21 cellular contexts compared by ENCODE assay signal in genomic region chr1:164477336-164477735, GRCh38.
DNase-seq lines count a peak whose midpoint lies in the region; FAIRE-seq and TF ChIP-seq lines count a peak whose summit lies in the region.
"Had no signal": no experiment of that assay in that cellular context is flagged by ENCODE, and none has a peak within 500 bp of the region (broad histone marks: within the 10 kb centered on the region; RNA-seq: fewer than 3 reads in every experiment).

No MANE protein-coding gene starts in this region.

- H4K91ac ChIP-seq in H1 (replicated peaks; ENCODE audit: insufficient read length, low read length) = no peak overlapping the region

- H3K4ac ChIP-seq in H1 (replicated peaks; ENCODE audit: insufficient read length, low read depth, low read length) = no peak overlapping the region

- no peak overlapping the region for H3K9ac ChIP-seq in HUES48 (ENCODE audit: low read depth, low read length)
- no peak overlapping the region for H3K9ac ChIP-seq in H1 (replicated peaks in 1 of 4; ENCODE audit: extremely low read depth in 1 of 4, low read depth in 3 of 4, low read length in 3 of 4)
- peak overlapping the region; percentile 34 for H3K9ac ChIP-seq in iPS-18a (ENCODE audit: low read length)
- H3K9ac ChIP-seq: GM23248 had no signal

- no peaks in the 10 kb centered on the region for H3K9me3 ChIP-seq in HUES48 (ENCODE audit: control insufficient read depth, insufficient read depth, low read length)
- no peaks in the 10 kb centered on the region for H3K9me3 ChIP-seq in H1 (ENCODE audit: insufficient read depth in 2 of 2, low read depth in 1 of 2, low read length in 1 of 2)
- H3K9me3 ChIP-seq in iPS-18a (ENCODE audit: control insufficient read depth, low read depth, low read length) = no peaks in the 10 kb centered on the region
- H3K9me3 ChIP-seq in osteoblast (ENCODE audit: low read depth, low read length) = no peaks in the 10 kb centered on the region
- H3K9me3 ChIP-seq: BE2C, HAP-1 had no signal

- DNase-seq in H1 (ENCODE audit: low read depth in 1 of 2, low spot score in 2 of 2) = no peak
- DNase-seq in GM10248 (ENCODE audit: extremely low spot score) = no peak
- DNase-seq in osteoblast (ENCODE audit: insufficient read length, low spot score, missing footprints) = no peak
- DNase-seq in NK-92 treated with Interleukin-12 subunit alpha and Interleukin-12 subunit beta, amount 100 ng/mL, for 24 hours (lab: John Stamatoyannopoulos, UW) = no peak
- no peak for DNase-seq in activated naive CD4-positive, alpha-beta T cell treated with anti-CD3 and anti-CD28 coated beads, Interleukin-2, amount 10 ng/mL, durations not matched to agents 7 days and 5 days
- DNase-seq: ACHN; BE2C; C1 segment of cervical spinal cord; CD4-positive, CD25-positive, alpha-beta regulatory T cell; CD8-positive, alpha-beta memory T cell; COR-L47; DMS 273 treated with DMSO at 0.1 percent for 48 hours; DMS53; DND-41; EL; GM23248 had no signal

- H3K27me3 Mint-ChIP-seq in activated naive CD4-positive, alpha-beta T cell treated with anti-CD3 and anti-CD28 coated beads, Interleukin-2, amount 10 ng/mL, durations not matched to agents 7 days and 5 days = no peaks in the 10 kb centered on the region

- H3K36me3 ChIP-seq in HUES48 (ENCODE audit: control insufficient read depth, insufficient read depth, low read length) (no peaks in the 10 kb centered on the region), H1 (ENCODE audit: control insufficient read depth in 2 of 4, insufficient read depth in 4 of 4, low read length in 3 of 4) (no peaks in the 10 kb centered on the region), iPS-18a (ENCODE audit: control insufficient read depth, low read depth, low read length) (no peaks in the 10 kb centered on the region), osteoblast (ENCODE audit: insufficient read depth, low read length) (no peaks in the 10 kb centered on the region)
- H3K36me3 ChIP-seq: BE2C, HAP-1 had no signal

- H3K79me2 ChIP-seq in H1 (ENCODE audit: control insufficient read depth in 1 of 2, insufficient read depth in 2 of 2, low read length in 2 of 2) (no peaks in the 10 kb centered on the region), osteoblast (ENCODE audit: insufficient read depth, low read length) (no peaks in the 10 kb centered on the region)

- no peak overlapping the region for H2AK5ac ChIP-seq in H1 (ENCODE audit: low read depth, low read length)

- POLR2A ChIA-PET in H1 (lab: Charles Lee; ENCODE audit: partially characterized antibody) (no interaction called here), GM10248 (lab: Yijun Ruan, JAX) (no interaction called here)

- peaks cover 4% of the 10 kb centered on the region; the same call in 1 of the 2 replicates for H3K23me2 ChIP-seq in H1 (ENCODE audit: low read depth, low read length)

- H3K4me3 Mint-ChIP-seq in activated naive CD4-positive, alpha-beta T cell treated with anti-CD3 and anti-CD28 coated beads, Interleukin-2, amount 10 ng/mL, durations not matched to agents 7 days and 5 days = no peak overlapping the region
- H3K4me3 Mint-ChIP-seq: CD4-positive, CD25-positive, alpha-beta regulatory T cell; CD8-positive, alpha-beta memory T cell had no signal

- H3K56ac ChIP-seq in H1 (replicated peaks; ENCODE audit: insufficient read length, low read depth, low read length) = no peak overlapping the region

- no peak overlapping the region for H3K14ac ChIP-seq in H1 (ENCODE audit: insufficient read length)

- no peak overlapping the region for H2BK5ac ChIP-seq in H1 (ENCODE audit: low read depth, low read length)

- no peak overlapping the region for H3K18ac ChIP-seq in H1 (ENCODE audit: extremely low read depth, low read length)

- H3K4me3 ChIP-seq in HUES48 (ENCODE audit: low read depth, low read length) (no peak overlapping the region), H1 (ENCODE audit: extremely low read depth in 1 of 4, insufficient read depth in 2 of 4, low read depth in 3 of 4, low read length in 4 of 4) (no peak overlapping the region), iPS-18a (ENCODE audit: low read length) (peak overlapping the region; percentile 30), osteoblast (ENCODE audit: insufficient read depth, low read length) (no peak overlapping the region)
- H3K4me3 ChIP-seq: GM23248, HAP-1 had no signal

- H4K5ac ChIP-seq in H1 (ENCODE audit: insufficient read length, low read depth, low read length) = no peak overlapping the region

- H3K4me1 ChIP-seq in HUES48 (ENCODE audit: control insufficient read depth, insufficient read depth, low read length) (peaks cover 7% of the 10 kb centered on the region), H1 (replicated peaks in 1 of 4; ENCODE audit: control insufficient read depth in 3 of 4, insufficient read depth in 4 of 4, low read length in 3 of 4) (peaks cover 0 to 2% (median under 1%) of the 10 kb centered on the region in 4 experiments; a peak in 2 of 7 replicates), iPS-18a (ENCODE audit: control insufficient read depth, low read depth, low read length) (peaks cover 6% of the 10 kb centered on the region), osteoblast (ENCODE audit: insufficient read depth, low read length) (no peaks in the 10 kb centered on the region)
- H3K4me1 ChIP-seq: HAP-1 had no signal

- H4K20me1 ChIP-seq in H1 (replicated peaks in 1 of 2; ENCODE audit: control insufficient read depth in 1 of 2, insufficient read depth in 2 of 2, low read length in 2 of 2) (no peaks in the 10 kb centered on the region), osteoblast (ENCODE audit: insufficient read depth, low read length) (no peaks in the 10 kb centered on the region)

- H3K27me3 ChIP-seq in HUES48 (ENCODE audit: control insufficient read depth, insufficient read depth, low read length) (no peaks in the 10 kb centered on the region), H1 (replicated peaks in 1 of 4; ENCODE audit: control insufficient read depth in 3 of 4, extremely low read depth in 1 of 4, insufficient read depth in 3 of 4, low read length in 3 of 4) (peaks cover 0 to 1% (median 0%) of the 10 kb centered on the region in 4 experiments; a peak in 1 of 7 replicates), iPS-18a (ENCODE audit: control insufficient read depth, insufficient read depth, low read length) (no peaks in the 10 kb centered on the region), osteoblast (ENCODE audit: insufficient read depth, low read length) (no peaks in the 10 kb centered on the region)
- H3K27me3 ChIP-seq: BE2C had no signal

- no peak for TF ChIP-seq POLR2A in H1 (IDR thresholded peaks at IDR 0.05; ENCODE audit: control extremely low read depth in 1 of 2, low read depth in 2 of 2, low read length in 2 of 2)

- H3K4me2 ChIP-seq in H1 (ENCODE audit: insufficient read depth in 1 of 2, low read depth in 2 of 2, low read length in 2 of 2) (peak overlapping the region in 1 of 2 experiments; percentile 24; a peak in 1 of 4 replicates), osteoblast (ENCODE audit: insufficient read depth, low read length) (no peak overlapping the region)

- peak overlapping the region; percentile 16 for H3K27ac ChIP-seq in HUES48 (ENCODE audit: low read depth, low read length)
- H3K27ac ChIP-seq in H1 (ENCODE audit: low read depth, low read length) = no peak overlapping the region
- H3K27ac ChIP-seq in iPS-18a (ENCODE audit: low read length) = peak overlapping the region; percentile 84
- H3K27ac ChIP-seq in osteoblast (ENCODE audit: low read depth, low read length) = no peak overlapping the region
- H3K27ac ChIP-seq: GM23248 had no signal

- no peak overlapping the region for H2BK20ac ChIP-seq in H1 (ENCODE audit: low read length)

- H3K36me3 Mint-ChIP-seq in activated naive CD4-positive, alpha-beta T cell treated with anti-CD3 and anti-CD28 coated beads, Interleukin-2, amount 10 ng/mL, durations not matched to agents 7 days and 5 days = no peaks in the 10 kb centered on the region
- H3K36me3 Mint-ChIP-seq: CD4-positive, CD25-positive, alpha-beta regulatory T cell; CD8-positive, alpha-beta memory T cell had no signal

- no peak overlapping the region for H4K8ac ChIP-seq in H1 (ENCODE audit: extremely low read depth, insufficient read depth, low read length)

- H3K79me1 ChIP-seq in H1 (ENCODE audit: low read depth, low read length) = no peaks in the 10 kb centered on the region

- H3K9me3 Mint-ChIP-seq in activated naive CD4-positive, alpha-beta T cell treated with anti-CD3 and anti-CD28 coated beads, Interleukin-2, amount 10 ng/mL, durations not matched to agents 7 days and 5 days = peaks cover 6% of the 10 kb centered on the region

- 52% methylated on average over 4 of the region's 4 CpGs; no CpG with 5 or more reads in 1 of the 2 experiments for WGBS in H1 (ENCODE audit: extremely low coverage in 1 of 2, insufficient coverage in 1 of 2, insufficient read length in 1 of 2, insufficient replicate concordance in 2 of 2, low coverage in 1 of 2, low lambda C conversion rate in 2 of 2, missing lambda C conversion rate in 1 of 2), 2 experiments

- TF ChIP-seq EP300 in H1 (IDR thresholded peaks at IDR 0.05; ENCODE audit: borderline replicate concordance in 1 of 2, low read depth in 2 of 2, low read length in 2 of 2) = no peak

- H2BK15ac ChIP-seq in H1 (ENCODE audit: low read length) = no peak overlapping the region

- no peak for TF ChIP-seq RAD21 in H1 (IDR thresholded peaks at IDR 0.05 in 1 of 2, conservative IDR thresholded peaks at IDR 0.05 in 1 of 2; ENCODE audit: low read depth in 2 of 2, low read length in 2 of 2)

- TF ChIP-seq CTCF in H1 (IDR thresholded peaks at IDR 0.05; ENCODE audit: control extremely low read depth in 1 of 3, insufficient read depth in 1 of 3, low read depth in 1 of 3, low read length in 3 of 3) (no peak), GM10248 (IDR thresholded peaks at IDR 0.05; ENCODE audit: control extremely low read depth, extremely low read depth, low read depth, missing control alignments) (no peak), osteoblast (IDR thresholded peaks at IDR 0.05; ENCODE audit: extremely low read depth, low read depth, low read length) (no peak)

- CTCF ChIA-PET in H1 (lab: Charles Lee; ENCODE audit: partially characterized antibody) (interaction anchor here (1.1 to 1.2 kb wide), 2 partner anchors 12 to 147 kb away, joined by 4 read pairs; no protein-coding TSS in a partner anchor), GM10248 (lab: Yijun Ruan, JAX) (no interaction called here)
- CTCF ChIA-PET in activated naive CD4-positive, alpha-beta T cell treated with anti-CD3 and anti-CD28 coated beads, Interleukin-2, amount 10 ng/mL, durations not matched to agents 7 days and 5 days (lab: Charles Lee) = no interaction called here

- no peak overlapping the region for H3K27ac Mint-ChIP-seq in activated naive CD4-positive, alpha-beta T cell treated with anti-CD3 and anti-CD28 coated beads, Interleukin-2, amount 10 ng/mL, durations not matched to agents 7 days and 5 days
- H3K27ac Mint-ChIP-seq: CD4-positive, CD25-positive, alpha-beta regulatory T cell; CD8-positive, alpha-beta memory T cell had no signal

- H3K23ac ChIP-seq in H1 (ENCODE audit: insufficient read length) = no peak overlapping the region

- no peak overlapping the region for H2BK12ac ChIP-seq in H1 (ENCODE audit: low read depth, low read length)

- H2BK120ac ChIP-seq in H1 (replicated peaks; ENCODE audit: low read depth, low read length) = no peak overlapping the region

- FAIRE-seq in H1 (lab: Jason Lieb, UNC) = no peak
- FAIRE-seq: A204.1, GM12891 had no signal

- no peak overlapping the region for H2AFZ ChIP-seq in H1 (ENCODE audit: low read length)
- H2AFZ ChIP-seq in osteoblast (ENCODE audit: low read length) = no peak overlapping the region
- H2AFZ ChIP-seq: GM23248 had no signal

- no peaks in the 10 kb centered on the region for H3K4me1 Mint-ChIP-seq in activated naive CD4-positive, alpha-beta T cell treated with anti-CD3 and anti-CD28 coated beads, Interleukin-2, amount 10 ng/mL, durations not matched to agents 7 days and 5 days
- H3K4me1 Mint-ChIP-seq: CD4-positive, CD25-positive, alpha-beta regulatory T cell; CD8-positive, alpha-beta memory T cell had no signal

Comparison
In these comparisons a context has a peak if more than half of its experiments do, and no peak if none do; other contexts are left out.
1. H3K27ac ChIP-seq: peak in HUES48 (single experiment) and iPS-18a (single experiment); none in H1 (single experiment) and osteoblast (single experiment).